ENCODE assay signal across 6 cellular contexts in genomic region chr16:85519050-85519440, GRCh38.
A peak's percentile ranks its signal among the peaks of the same experiment; 100 is the strongest.
DNase-seq lines count a peak whose midpoint lies in the region; ATAC-seq, FAIRE-seq and TF ChIP-seq lines count a peak whose summit lies in the region.
"Not testable (repeated sequence)": the region's sequence is repeated elsewhere in the genome, so short reads cannot be mapped to it uniquely, and the experiment has no call there.

No MANE protein-coding gene starts in this region.

- peak; percentile 81 for FAIRE-seq in endometrium (lab: Jason Lieb, UNC)

- peak overlapping the region in 4 of 7 donors; percentile 10 to 75 (median 34) for H3K4me3 Mint-ChIP-seq in CD8-positive, alpha-beta memory T cell
- peak overlapping the region; percentile 51 for H3K4me3 Mint-ChIP-seq in central memory CD8-positive, alpha-beta T cell
- not testable (repeated sequence) for H3K4me3 Mint-ChIP-seq in naive thymus-derived CD4-positive, alpha-beta T cell; stimulated activated effector memory CD8-positive, alpha-beta T cell treated with anti-CD3 and anti-CD28 coated beads, Interleukin-12 subunit alpha, Interleukin-12 subunit beta, amount 100 ng/mL, for 72 hours
- peak overlapping the region; percentile 52 for H3K4me3 Mint-ChIP-seq in neural progenitor cell

- H3K9me3 ChIP-seq in CD8-positive, alpha-beta memory T cell (ENCODE audit: low read length); naive thymus-derived CD4-positive, alpha-beta T cell (ENCODE audit: control insufficient read depth in 2 of 3, low read length in 3 of 3); neural progenitor cell (ENCODE audit: low read depth): not testable (repeated sequence)

- POLR2A ChIA-PET in CD8-positive, alpha-beta memory T cell (lab: Charles Lee); naive thymus-derived CD4-positive, alpha-beta T cell (lab: Charles Lee): not testable (repeated sequence)

- not testable (repeated sequence) for H2AFZ ChIP-seq in neural progenitor cell (replicated peaks)

- intact Hi-C loops in naive thymus-derived CD4-positive, alpha-beta T cell (cut with micrococcal nuclease) = not testable (repeated sequence)

- H3K27ac Mint-ChIP-seq in CD8-positive, alpha-beta memory T cell = peak overlapping the region; percentile 74 to 98 (median 95)
- peak overlapping the region; percentile 90 for H3K27ac Mint-ChIP-seq in central memory CD8-positive, alpha-beta T cell (ENCODE audit: low read depth)
- H3K27ac Mint-ChIP-seq in naive thymus-derived CD4-positive, alpha-beta T cell = peak overlapping the region in 1 of 9 donors; percentile 14
- H3K27ac Mint-ChIP-seq in neural progenitor cell = peak overlapping the region; percentile 3
- peak overlapping the region; percentile 21 for H3K27ac Mint-ChIP-seq in stimulated activated effector memory CD8-positive, alpha-beta T cell treated with anti-CD3 and anti-CD28 coated beads, Interleukin-12 subunit alpha, Interleukin-12 subunit beta, amount 100 ng/mL, for 72 hours

- H3K9me3 Mint-ChIP-seq in CD8-positive, alpha-beta memory T cell; central memory CD8-positive, alpha-beta T cell; naive thymus-derived CD4-positive, alpha-beta T cell; neural progenitor cell; stimulated activated effector memory CD8-positive, alpha-beta T cell treated with anti-CD3 and anti-CD28 coated beads, Interleukin-12 subunit alpha, Interleukin-12 subunit beta, amount 100 ng/mL, for 72 hours: not testable (repeated sequence)

- not testable (repeated sequence) for H3K79me2 ChIP-seq in neural progenitor cell (ENCODE audit: low read depth)

- H4K20me1 ChIP-seq in neural progenitor cell (ENCODE audit: low read depth) = not testable (repeated sequence)

- H3K4me2 ChIP-seq in neural progenitor cell = not testable (repeated sequence)

- H3K36me3 Mint-ChIP-seq in CD8-positive, alpha-beta memory T cell; naive thymus-derived CD4-positive, alpha-beta T cell; neural progenitor cell: not testable (repeated sequence)
- peaks cover 21% of the 10 kb centered on the region for H3K36me3 Mint-ChIP-seq in central memory CD8-positive, alpha-beta T cell (ENCODE audit: insufficient read depth)
- H3K36me3 Mint-ChIP-seq in stimulated activated effector memory CD8-positive, alpha-beta T cell treated with anti-CD3 and anti-CD28 coated beads, Interleukin-12 subunit alpha, Interleukin-12 subunit beta, amount 100 ng/mL, for 72 hours = peaks cover 20% of the 10 kb centered on the region

- not testable (repeated sequence) for H3K27me3 ChIP-seq in CD8-positive, alpha-beta memory T cell (ENCODE audit: insufficient read depth, low read length, poor library complexity, severe bottlenecking); naive thymus-derived CD4-positive, alpha-beta T cell (ENCODE audit: control insufficient read depth in 2 of 2, insufficient read depth in 2 of 2, low read length in 2 of 2); neural progenitor cell

- not testable (repeated sequence) for H3K4me3 ChIP-seq in CD8-positive, alpha-beta memory T cell (ENCODE audit: low read length); naive thymus-derived CD4-positive, alpha-beta T cell (ENCODE audit: low read length); neural progenitor cell

- not testable (repeated sequence) for H3K9ac ChIP-seq in neural progenitor cell

- peak; percentile 60 for ATAC-seq in central memory CD8-positive, alpha-beta T cell (replicated peaks; ENCODE audit: extremely low read depth, poor library complexity, severe bottlenecking)
- ATAC-seq in naive thymus-derived CD4-positive, alpha-beta T cell = peak; percentile 40
- peak; percentile 51 for ATAC-seq in stimulated activated effector memory CD8-positive, alpha-beta T cell treated with anti-CD3 and anti-CD28 coated beads, Interleukin-12 subunit alpha, Interleukin-12 subunit beta, amount 100 ng/mL, for 72 hours

- H3K27ac ChIP-seq in CD8-positive, alpha-beta memory T cell (ENCODE audit: low read depth, low read length); naive thymus-derived CD4-positive, alpha-beta T cell (ENCODE audit: low read depth, low read length); neural progenitor cell: not testable (repeated sequence)

- TF ChIP-seq CTCF in neural progenitor cell (IDR thresholded peaks at IDR 0.05) = not testable (repeated sequence)

- not testable (repeated sequence) for H3K36me3 ChIP-seq in CD8-positive, alpha-beta memory T cell (ENCODE audit: insufficient read depth, low read length); naive thymus-derived CD4-positive, alpha-beta T cell (ENCODE audit: control insufficient read depth in 2 of 3, insufficient read depth in 3 of 3, low read length in 3 of 3); neural progenitor cell

- CTCF ChIA-PET in CD8-positive, alpha-beta memory T cell (lab: Charles Lee); naive thymus-derived CD4-positive, alpha-beta T cell (lab: Charles Lee): not testable (repeated sequence)

- DNase-seq in CD8-positive, alpha-beta memory T cell = peak in 1 of 5 donors; percentile 54
- DNase-seq in central memory CD8-positive, alpha-beta T cell (ENCODE audit: low spot score in 2 of 2) = peak in 1 of 2 donors; percentile 33
- DNase-seq in naive thymus-derived CD4-positive, alpha-beta T cell; neural progenitor cell (ENCODE audit: low spot score); stimulated activated effector memory CD8-positive, alpha-beta T cell treated with anti-CD3 and anti-CD28 coated beads, Interleukin-12 subunit alpha, Interleukin-12 subunit beta, amount 100 ng/mL, for 72 hours (ENCODE audit: low spot score in 2 of 2): not testable (repeated sequence)

- not testable (repeated sequence) for H3F3A ChIP-seq in neural progenitor cell (ENCODE audit: low read depth)

- H3K4me1 ChIP-seq in CD8-positive, alpha-beta memory T cell (ENCODE audit: insufficient read depth, low read length); naive thymus-derived CD4-positive, alpha-beta T cell (ENCODE audit: control insufficient read depth in 2 of 2, insufficient read depth in 2 of 2, low read length in 2 of 2): not testable (repeated sequence)
- peaks cover 34% of the 10 kb centered on the region for H3K4me1 ChIP-seq in neural progenitor cell

- H3K27me3 Mint-ChIP-seq in CD8-positive, alpha-beta memory T cell; central memory CD8-positive, alpha-beta T cell; naive thymus-derived CD4-positive, alpha-beta T cell; neural progenitor cell (ENCODE audit: insufficient read depth, low read depth): not testable (repeated sequence)

- peaks cover 10 to 18% (median 16%) of the 10 kb centered on the region in 3 donors for H3K4me1 Mint-ChIP-seq in CD8-positive, alpha-beta memory T cell
- not testable (repeated sequence) for H3K4me1 Mint-ChIP-seq in central memory CD8-positive, alpha-beta T cell; naive thymus-derived CD4-positive, alpha-beta T cell
- H3K4me1 Mint-ChIP-seq in neural progenitor cell = peaks cover 43% of the 10 kb centered on the region
- H3K4me1 Mint-ChIP-seq in stimulated activated effector memory CD8-positive, alpha-beta T cell treated with anti-CD3 and anti-CD28 coated beads, Interleukin-12 subunit alpha, Interleukin-12 subunit beta, amount 100 ng/mL, for 72 hours = peaks cover 21% of the 10 kb centered on the region
